ENCODE assay signal across 1 cellular context in the genomic region with DNA sequence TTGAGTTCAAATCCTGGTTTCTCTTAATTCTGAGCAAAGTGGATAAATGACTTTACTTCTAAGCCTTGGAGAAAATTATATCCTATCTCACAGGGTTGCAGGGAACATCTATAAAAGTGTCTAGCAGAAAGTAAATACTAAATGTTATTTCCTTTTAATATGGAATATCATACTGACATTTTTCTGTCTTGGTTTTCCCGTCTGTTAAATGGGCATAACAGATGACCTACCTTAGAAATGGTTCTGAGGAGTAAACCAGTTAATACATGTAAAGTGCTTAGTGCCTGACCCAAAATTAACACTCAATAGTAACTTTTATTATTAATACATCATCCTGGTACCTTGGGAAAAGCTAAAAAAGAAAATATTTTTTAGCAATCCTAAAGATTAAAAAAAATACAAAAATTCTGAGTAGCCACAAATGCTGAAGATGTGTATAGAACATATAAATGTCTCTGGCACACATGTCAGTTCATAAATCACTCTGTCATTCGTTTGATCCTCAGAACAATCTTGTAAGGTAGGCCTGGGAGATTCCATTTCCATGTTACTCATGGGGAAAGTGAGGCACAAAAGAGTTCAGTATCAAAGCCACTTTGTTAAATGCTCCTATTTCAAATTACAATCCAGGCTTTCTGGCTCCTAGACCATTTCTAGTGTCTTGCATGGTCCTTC.
TF ChIP-seq lines count a peak whose summit lies in the region.

No MANE protein-coding gene starts in this region.

TF ChIP-seq in GM12878, 131 proteins besides CTCF, POLR2A, EP300 and RAD21:
- TF ChIP-seq IKZF2 (IDR thresholded peaks at IDR 0.05) (no peak), ASH2L (IDR thresholded peaks at IDR 0.05; ENCODE audit: borderline replicate concordance, low read depth) (no peak), SUPT20H (IDR thresholded peaks at IDR 0.05; ENCODE audit: borderline replicate concordance, control insufficient read depth, low read depth, low read length) (no peak), ZNF384 (IDR thresholded peaks at IDR 0.05; ENCODE audit: borderline replicate concordance, low read depth, low read length) (no peak), CBX5 (IDR thresholded peaks at IDR 0.05; ENCODE audit: low read depth) (no peak), JUNB (IDR thresholded peaks at IDR 0.05) (no peak), MEF2A (IDR thresholded peaks at IDR 0.05; ENCODE audit: insufficient read depth, low read depth, low read length) (no peak), PAX8 (IDR thresholded peaks at IDR 0.05) (no peak), SRF (IDR thresholded peaks at IDR 0.05; ENCODE audit: low read depth in 2 of 2, low read length in 2 of 2) (no peak), ETV6 (conservative IDR thresholded peaks at IDR 0.05 in 1 of 2, IDR thresholded peaks at IDR 0.05 in 1 of 2; ENCODE audit: borderline replicate concordance in 1 of 2, low read depth in 1 of 2) (no peak), TCF3 (IDR thresholded peaks at IDR 0.05; ENCODE audit: borderline replicate concordance, insufficient read depth, low read depth, low read length) (no peak), SMARCA5 (IDR thresholded peaks at IDR 0.05) (no peak), CHD1 (IDR thresholded peaks at IDR 0.05; ENCODE audit: low read depth, low read length) (no peak), POLR2AphosphoS2 (IDR thresholded peaks at IDR 0.05; ENCODE audit: low read depth, low read length) (no peak), WRNIP1 (IDR thresholded peaks at IDR 0.05; ENCODE audit: borderline replicate concordance, low read depth, low read length) (no peak), ZZZ3 (IDR thresholded peaks at IDR 0.05; ENCODE audit: control insufficient read depth, insufficient read length, low read depth) (no peak), NR2F1 (conservative IDR thresholded peaks at IDR 0.05) (no peak)
- TF ChIP-seq, protein P1, sequence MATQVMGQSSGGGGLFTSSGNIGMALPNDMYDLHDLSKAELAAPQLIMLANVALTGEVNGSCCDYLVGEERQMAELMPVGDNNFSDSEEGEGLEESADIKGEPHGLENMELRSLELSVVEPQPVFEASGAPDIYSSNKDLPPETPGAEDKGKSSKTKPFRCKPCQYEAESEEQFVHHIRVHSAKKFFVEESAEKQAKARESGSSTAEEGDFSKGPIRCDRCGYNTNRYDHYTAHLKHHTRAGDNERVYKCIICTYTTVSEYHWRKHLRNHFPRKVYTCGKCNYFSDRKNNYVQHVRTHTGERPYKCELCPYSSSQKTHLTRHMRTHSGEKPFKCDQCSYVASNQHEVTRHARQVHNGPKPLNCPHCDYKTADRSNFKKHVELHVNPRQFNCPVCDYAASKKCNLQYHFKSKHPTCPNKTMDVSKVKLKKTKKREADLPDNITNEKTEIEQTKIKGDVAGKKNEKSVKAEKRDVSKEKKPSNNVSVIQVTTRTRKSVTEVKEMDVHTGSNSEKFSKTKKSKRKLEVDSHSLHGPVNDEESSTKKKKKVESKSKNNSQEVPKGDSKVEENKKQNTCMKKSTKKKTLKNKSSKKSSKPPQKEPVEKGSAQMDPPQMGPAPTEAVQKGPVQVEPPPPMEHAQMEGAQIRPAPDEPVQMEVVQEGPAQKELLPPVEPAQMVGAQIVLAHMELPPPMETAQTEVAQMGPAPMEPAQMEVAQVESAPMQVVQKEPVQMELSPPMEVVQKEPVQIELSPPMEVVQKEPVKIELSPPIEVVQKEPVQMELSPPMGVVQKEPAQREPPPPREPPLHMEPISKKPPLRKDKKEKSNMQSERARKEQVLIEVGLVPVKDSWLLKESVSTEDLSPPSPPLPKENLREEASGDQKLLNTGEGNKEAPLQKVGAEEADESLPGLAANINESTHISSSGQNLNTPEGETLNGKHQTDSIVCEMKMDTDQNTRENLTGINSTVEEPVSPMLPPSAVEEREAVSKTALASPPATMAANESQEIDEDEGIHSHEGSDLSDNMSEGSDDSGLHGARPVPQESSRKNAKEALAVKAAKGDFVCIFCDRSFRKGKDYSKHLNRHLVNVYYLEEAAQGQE (IDR thresholded peaks at IDR 0.05; ENCODE audit: low read depth, low read length), result no peak
- TF ChIP-seq, protein P2, sequence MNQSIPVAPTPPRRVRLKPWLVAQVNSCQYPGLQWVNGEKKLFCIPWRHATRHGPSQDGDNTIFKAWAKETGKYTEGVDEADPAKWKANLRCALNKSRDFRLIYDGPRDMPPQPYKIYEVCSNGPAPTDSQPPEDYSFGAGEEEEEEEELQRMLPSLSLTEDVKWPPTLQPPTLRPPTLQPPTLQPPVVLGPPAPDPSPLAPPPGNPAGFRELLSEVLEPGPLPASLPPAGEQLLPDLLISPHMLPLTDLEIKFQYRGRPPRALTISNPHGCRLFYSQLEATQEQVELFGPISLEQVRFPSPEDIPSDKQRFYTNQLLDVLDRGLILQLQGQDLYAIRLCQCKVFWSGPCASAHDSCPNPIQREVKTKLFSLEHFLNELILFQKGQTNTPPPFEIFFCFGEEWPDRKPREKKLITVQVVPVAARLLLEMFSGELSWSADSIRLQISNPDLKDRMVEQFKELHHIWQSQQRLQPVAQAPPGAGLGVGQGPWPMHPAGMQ (IDR thresholded peaks at IDR 0.05; ENCODE audit: borderline replicate concordance), result no peak
- TF ChIP-seq, protein P3, sequence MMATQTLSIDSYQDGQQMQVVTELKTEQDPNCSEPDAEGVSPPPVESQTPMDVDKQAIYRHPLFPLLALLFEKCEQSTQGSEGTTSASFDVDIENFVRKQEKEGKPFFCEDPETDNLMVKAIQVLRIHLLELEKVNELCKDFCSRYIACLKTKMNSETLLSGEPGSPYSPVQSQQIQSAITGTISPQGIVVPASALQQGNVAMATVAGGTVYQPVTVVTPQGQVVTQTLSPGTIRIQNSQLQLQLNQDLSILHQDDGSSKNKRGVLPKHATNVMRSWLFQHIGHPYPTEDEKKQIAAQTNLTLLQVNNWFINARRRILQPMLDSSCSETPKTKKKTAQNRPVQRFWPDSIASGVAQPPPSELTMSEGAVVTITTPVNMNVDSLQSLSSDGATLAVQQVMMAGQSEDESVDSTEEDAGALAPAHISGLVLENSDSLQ (IDR thresholded peaks at IDR 0.05), result no peak
TF ChIP-seq in GM12878: peak in this region for 0.
